In genomic region chr19:4390862-4391693, GRCh38 we compare ENCODE assay signal across 9 cellular contexts. TPM values are rescaled to one million over a fixed set of nuclear protein-coding genes. Genes with fewer than 3 reads are reported as not detected.
A peak's percentile ranks its signal among the peaks of the same experiment; 100 is the strongest.
DNase-seq lines count a peak whose midpoint lies in the region; ATAC-seq and TF ChIP-seq lines count a peak whose summit lies in the region.
"Had no signal": no experiment of that assay in that cellular context is flagged by ENCODE, and none has a peak within 500 bp of the region (broad histone marks: within the 10 kb centered on the region; RNA-seq: fewer than 3 reads in every experiment).

No MANE protein-coding gene starts in this region.

- DNase-seq in DMS79 treated with DMSO at 0.1 percent for 48 hours (lab: John Stamatoyannopoulos, UW), result peak; percentile 3
- DNase-seq in DMS79 (lab: John Stamatoyannopoulos, UW), result no peak
- no peak for DNase-seq in breast epithelium (ENCODE audit: low spot score in 2 of 2)
- DNase-seq in left lung, result no peak
- no peak for DNase-seq in medulla oblongata (ENCODE audit: extremely low spot score)
- no peak for DNase-seq in foreskin melanocyte
- DNase-seq in Ammon's horn (ENCODE audit: low spot score), result no peak

- H3K36me3 ChIP-seq in breast epithelium, result no peaks in the 10 kb centered on the region
- peaks cover 0 to 47% of the 10 kb centered on the region in 2 donors for H3K36me3 ChIP-seq in left lung
- H3K36me3 ChIP-seq in stomach smooth muscle (ENCODE audit: control insufficient read depth in 2 of 2, insufficient read depth in 2 of 2, low read length in 2 of 2), result peaks cover 5 to 8% of the 10 kb centered on the region in 2 donors

- ATAC-seq in left lung, result no peak

- H3K4me1 ChIP-seq in breast epithelium (peaks cover 39 to 44% of the 10 kb centered on the region in 2 donors), left lung (peaks cover 53 to 81% of the 10 kb centered on the region in 2 donors), stomach smooth muscle (ENCODE audit: control insufficient read depth, insufficient read depth, low read length) (peaks cover 49% of the 10 kb centered on the region)

- TF ChIP-seq POLR2A in breast epithelium (IDR thresholded peaks at IDR 0.05), result no peak

- peak overlapping the region; percentile 3 to 58 for H3K9ac ChIP-seq in stomach smooth muscle (ENCODE audit: low read length in 2 of 2)

- H3K27me3 ChIP-seq in breast epithelium (no peaks in the 10 kb centered on the region), left lung (no peaks in the 10 kb centered on the region), stomach smooth muscle (ENCODE audit: control insufficient read depth in 1 of 2, insufficient read depth in 2 of 2, low read length in 2 of 2) (no peaks in the 10 kb centered on the region)

- H3K9me3 ChIP-seq in breast epithelium, result no peaks in the 10 kb centered on the region
- H3K9me3 ChIP-seq in left lung, result no peaks in the 10 kb centered on the region
- H3K9me3 ChIP-seq in stomach smooth muscle (ENCODE audit: control insufficient read depth in 2 of 2, low read length in 2 of 2), result no peaks in the 10 kb centered on the region

- peak overlapping the region in 2 of 3 donors; percentile 11 to 48 for H3K4me3 ChIP-seq in breast epithelium
- no peak overlapping the region for H3K4me3 ChIP-seq in left lung
- H3K4me3 ChIP-seq in stomach smooth muscle (ENCODE audit: low read length in 2 of 2), result peak overlapping the region; percentile 14 to 55

- TF ChIP-seq CTCF in breast epithelium (IDR thresholded peaks at IDR 0.05), result no peak
- no peak for TF ChIP-seq CTCF in left lung (IDR thresholded peaks at IDR 0.05)

- H3K27ac ChIP-seq in breast epithelium (peak overlapping the region; percentile 83 to 96), left lung (peak overlapping the region; percentile 77 to 83), stomach smooth muscle (ENCODE audit: low read length) (peak overlapping the region; percentile 66)
- H3K27ac ChIP-seq: 22Rv1 had no signal

- intact Hi-C loops in breast epithelium (cut with DNase I; ENCODE audit: low total_unique reads), result no loop called here
- intact Hi-C loops in left lung (cut with DNase I), result no loop called here

RNA-seq across cellular contexts. Expression of gene SH3GL1, which starts 9.3 kb away (rescaled TPM):
- total RNA-seq in breast epithelium, result 10 to 100 TPM; 25.6 to 52.5 (median 33.8) TPM
- total RNA-seq in left lung, result 10 to 100 TPM; 64.6 to 71.8 TPM

RNA-seq across cellular contexts. Expression of gene CHAF1A, which starts 11.4 kb away (rescaled TPM):
- total RNA-seq in breast epithelium (1 to 10 TPM; 6.3 to 8.2 (median 7.9) TPM), left lung (10 to 100 TPM; 15.6 to 24.1 TPM)

RNA-seq across cellular contexts. Expression of gene MPND, which starts 47.7 kb away (rescaled TPM):
- total RNA-seq in breast epithelium (1 to 10 TPM; 6.1 to 7.7 (median 7.5) TPM), left lung (10 to 100 TPM; 21.9 to 31.3 TPM)

RNA-seq across cellular contexts. Expression of gene STAP2, which starts 52.5 kb away (rescaled TPM):
- total RNA-seq in breast epithelium (10 to 100 TPM in 2 of 3 donors, 1 to 10 TPM in 1; 1.6 to 51.4 (median 25.9) TPM), left lung (10 to 100 TPM; 14.1 to 28.1 TPM)

Comparison
In these comparisons a context has a peak if more than half of its experiments do, and no peak if none do; other contexts are left out.
1. H3K4me3 ChIP-seq: peak in breast epithelium (2 of 3) and stomach smooth muscle (2 of 2); none in left lung (0 of 2).
2. Peak in every context shown above with its lines, with median percentiles within 50 percentile points of each other: H3K27ac ChIP-seq.